ENCODE assay signal across 1 cellular context in the genomic region with DNA sequence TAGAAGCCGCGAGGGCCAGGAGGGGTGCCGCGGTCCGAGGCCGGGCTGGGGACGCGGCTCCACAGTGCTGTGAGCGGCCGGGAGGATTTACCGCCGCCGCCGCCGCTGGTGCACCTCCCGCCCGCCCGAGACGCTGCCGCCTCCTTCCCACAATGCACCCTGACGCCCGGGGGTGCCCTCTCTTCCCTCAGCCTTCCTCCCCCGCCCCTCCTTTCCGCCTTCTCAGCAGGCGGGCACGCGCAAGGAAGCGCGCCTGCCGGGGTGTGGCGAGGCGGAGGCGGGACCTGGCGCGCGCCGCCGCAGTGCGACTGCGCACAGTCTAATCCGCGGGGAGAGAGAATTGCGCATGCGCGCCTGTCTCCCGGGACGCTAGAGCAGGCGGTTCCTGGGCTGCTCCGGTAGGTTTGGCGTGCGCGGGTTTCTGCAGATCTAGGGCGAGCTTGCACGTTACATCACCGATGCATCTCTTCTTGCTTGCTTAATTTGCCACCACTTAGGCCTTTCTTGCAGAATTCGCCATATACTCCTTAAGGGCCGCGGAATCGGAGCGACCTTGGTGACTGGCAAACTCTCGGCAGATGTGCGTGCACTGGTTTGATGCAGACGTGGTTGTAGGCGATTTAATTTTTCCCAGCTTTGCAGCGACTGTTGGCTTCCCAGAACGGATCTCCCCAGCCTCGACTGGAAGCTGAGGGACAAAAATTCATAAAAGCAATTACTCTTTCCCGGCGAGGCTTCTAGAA.
TF ChIP-seq lines count a peak whose summit lies in the region.

GVQW3 (plus strand) TSS at position 347 of the 743 bp plus-strand sequence. CDS start 506 bp downstream, outside the sequence.
A gene with protein sequence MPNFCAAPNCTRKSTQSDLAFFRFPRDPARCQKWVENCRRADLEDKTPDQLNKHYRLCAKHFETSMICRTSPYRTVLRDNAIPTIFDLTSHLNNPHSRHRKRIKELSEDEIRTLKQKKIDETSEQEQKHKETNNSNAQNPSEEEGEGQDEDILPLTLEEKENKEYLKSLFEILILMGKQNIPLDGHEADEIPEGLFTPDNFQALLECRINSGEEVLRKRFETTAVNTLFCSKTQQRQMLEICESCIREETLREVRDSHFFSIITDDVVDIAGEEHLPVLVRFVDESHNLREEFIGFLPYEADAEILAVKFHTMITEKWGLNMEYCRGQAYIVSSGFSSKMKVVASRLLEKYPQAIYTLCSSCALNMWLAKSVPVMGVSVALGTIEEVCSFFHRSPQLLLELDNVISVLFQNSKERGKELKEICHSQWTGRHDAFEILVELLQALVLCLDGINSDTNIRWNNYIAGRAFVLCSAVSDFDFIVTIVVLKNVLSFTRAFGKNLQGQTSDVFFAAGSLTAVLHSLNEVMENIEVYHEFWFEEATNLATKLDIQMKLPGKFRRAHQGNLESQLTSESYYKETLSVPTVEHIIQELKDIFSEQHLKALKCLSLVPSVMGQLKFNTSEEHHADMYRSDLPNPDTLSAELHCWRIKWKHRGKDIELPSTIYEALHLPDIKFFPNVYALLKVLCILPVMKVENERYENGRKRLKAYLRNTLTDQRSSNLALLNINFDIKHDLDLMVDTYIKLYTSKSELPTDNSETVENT (minus strand): TSS at position 156 of the 743 bp plus-strand sequence. CDS start 296 bp downstream, outside the sequence.

TF ChIP-seq in HepG2, 621 proteins besides CTCF, POLR2A, EP300 and RAD21 (continued from another document and continues in another):
- TF ChIP-seq ZNF772 (CRISPR knock-in tag; IDR thresholded peaks at IDR 0.05): peak; percentile 64; the same call in 1 of the 2 replicates
- peak; percentile 72; the same call in 1 of the 2 replicates for TF ChIP-seq HOMEZ (CRISPR knock-in tag; IDR thresholded peaks at IDR 0.05; ENCODE audit: low read depth)
- TF ChIP-seq ZNF747 (CRISPR knock-in tag; IDR thresholded peaks at IDR 0.05; ENCODE audit: borderline replicate concordance): peak; percentile 59; the same call in 1 of the 2 replicates
- peak; percentile 58 for TF ChIP-seq U2AF1 (optimal IDR thresholded peaks at IDR 0.05; ENCODE audit: low read depth, low read length)
- peak; percentile 72; the same call in 1 of the 2 replicates for TF ChIP-seq KLF6 (CRISPR knock-in tag; IDR thresholded peaks at IDR 0.05)
- TF ChIP-seq ZBTB20 (CRISPR knock-in tag; IDR thresholded peaks at IDR 0.05; ENCODE audit: borderline replicate concordance, low read depth): peak; percentile 33; the same call in 1 of the 2 replicates
- peak; percentile 44; the same call in 1 of the 2 replicates for TF ChIP-seq ZSCAN31 (CRISPR knock-in tag; IDR thresholded peaks at IDR 0.05; ENCODE audit: low read depth)
- TF ChIP-seq GATAD1 (CRISPR knock-in tag; IDR thresholded peaks at IDR 0.05): peak; percentile 89
- TF ChIP-seq, protein P1, sequence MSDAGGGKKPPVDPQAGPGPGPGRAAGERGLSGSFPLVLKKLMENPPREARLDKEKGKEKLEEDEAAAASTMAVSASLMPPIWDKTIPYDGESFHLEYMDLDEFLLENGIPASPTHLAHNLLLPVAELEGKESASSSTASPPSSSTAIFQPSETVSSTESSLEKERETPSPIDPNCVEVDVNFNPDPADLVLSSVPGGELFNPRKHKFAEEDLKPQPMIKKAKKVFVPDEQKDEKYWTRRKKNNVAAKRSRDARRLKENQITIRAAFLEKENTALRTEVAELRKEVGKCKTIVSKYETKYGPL (CRISPR knock-in tag; IDR thresholded peaks at IDR 0.05): no peak
- peak; percentile 87 for TF ChIP-seq HNRNPLL (IDR thresholded peaks at IDR 0.05; ENCODE audit: low read depth, low read length, poor library complexity, severe bottlenecking)
- TF ChIP-seq ZNF674 (CRISPR knock-in tag; IDR thresholded peaks at IDR 0.05; ENCODE audit: low read depth): no peak
- TF ChIP-seq CREM (IDR thresholded peaks at IDR 0.05): peak; percentile 15; the same call in 1 of the 2 replicates
- no peak for TF ChIP-seq CREM (CRISPR knock-in tag; IDR thresholded peaks at IDR 0.05)
- peak; percentile 76; the same call in 1 of the 2 replicates for TF ChIP-seq PCBP1 (IDR thresholded peaks at IDR 0.05; ENCODE audit: borderline replicate concordance, low read depth, low read length)
- TF ChIP-seq HDAC1 (CRISPR knock-in tag; IDR thresholded peaks at IDR 0.05): peak; percentile 88
- no peak for TF ChIP-seq SIN3A (IDR thresholded peaks at IDR 0.05; ENCODE audit: borderline replicate concordance, low read depth, low read length)
- TF ChIP-seq TFAP4 (IDR thresholded peaks at IDR 0.05; ENCODE audit: borderline replicate concordance, low read depth): no peak
- 0 out of 2 replicates have a peak, but pooled peaks have one; percentile 68 for TF ChIP-seq ZNF136 (CRISPR knock-in tag; IDR thresholded peaks at IDR 0.05; ENCODE audit: low read depth)
- no peak for TF ChIP-seq NR2F1 (CRISPR knock-in tag; IDR thresholded peaks at IDR 0.05)
- TF ChIP-seq ASH2L (IDR thresholded peaks at IDR 0.05; ENCODE audit: insufficient read length, low read depth, low read length): peak; percentile 57
- TF ChIP-seq ZNF687 (CRISPR knock-in tag; IDR thresholded peaks at IDR 0.05): peak; percentile 88
- TF ChIP-seq ZNF652 (CRISPR knock-in tag; IDR thresholded peaks at IDR 0.05; ENCODE audit: borderline replicate concordance, low read depth): 0 out of 2 replicates have a peak, but pooled peaks have one; percentile 6
- peak; percentile 36; the same call in 1 of the 2 replicates for TF ChIP-seq ZKSCAN8 (CRISPR knock-in tag; IDR thresholded peaks at IDR 0.05; ENCODE audit: borderline replicate concordance)
- TF ChIP-seq ZNF205 (CRISPR knock-in tag; IDR thresholded peaks at IDR 0.05): peak; percentile 9; the same call in 1 of the 2 replicates
- TF ChIP-seq ZNF446 (CRISPR knock-in tag; IDR thresholded peaks at IDR 0.05): 0 out of 2 replicates have a peak, but pooled peaks have one; percentile 75
- TF ChIP-seq LCORL (IDR thresholded peaks at IDR 0.05): no peak
- peak; percentile 53 for TF ChIP-seq LCORL (CRISPR knock-in tag; IDR thresholded peaks at IDR 0.05)
- TF ChIP-seq DRAP1 (CRISPR knock-in tag; IDR thresholded peaks at IDR 0.05): peak; percentile 62; the same call in 1 of the 2 replicates
- peak; percentile 47; the same call in 1 of the 2 replicates for TF ChIP-seq KDM5B (CRISPR knock-in tag; IDR thresholded peaks at IDR 0.05; ENCODE audit: borderline replicate concordance)
- peak; percentile 55 for TF ChIP-seq ZNF598 (CRISPR knock-in tag; IDR thresholded peaks at IDR 0.05; ENCODE audit: borderline replicate concordance)
- peak; percentile 76; the same call in 1 of the 2 replicates for TF ChIP-seq ZNF292 (CRISPR knock-in tag; IDR thresholded peaks at IDR 0.05; ENCODE audit: borderline replicate concordance, low read depth)
- TF ChIP-seq NR2C2 (CRISPR knock-in tag; IDR thresholded peaks at IDR 0.05; ENCODE audit: borderline replicate concordance): peak; percentile 55; the same call in 1 of the 2 replicates
- peak; percentile 64; the same call in 1 of the 2 replicates for TF ChIP-seq ARNT2 (CRISPR knock-in tag; IDR thresholded peaks at IDR 0.05; ENCODE audit: low read depth)
- 0 out of 2 replicates have a peak, but pooled peaks have one; percentile 51 for TF ChIP-seq REL (CRISPR knock-in tag; conservative IDR thresholded peaks at IDR 0.05)
- TF ChIP-seq, protein P2, sequence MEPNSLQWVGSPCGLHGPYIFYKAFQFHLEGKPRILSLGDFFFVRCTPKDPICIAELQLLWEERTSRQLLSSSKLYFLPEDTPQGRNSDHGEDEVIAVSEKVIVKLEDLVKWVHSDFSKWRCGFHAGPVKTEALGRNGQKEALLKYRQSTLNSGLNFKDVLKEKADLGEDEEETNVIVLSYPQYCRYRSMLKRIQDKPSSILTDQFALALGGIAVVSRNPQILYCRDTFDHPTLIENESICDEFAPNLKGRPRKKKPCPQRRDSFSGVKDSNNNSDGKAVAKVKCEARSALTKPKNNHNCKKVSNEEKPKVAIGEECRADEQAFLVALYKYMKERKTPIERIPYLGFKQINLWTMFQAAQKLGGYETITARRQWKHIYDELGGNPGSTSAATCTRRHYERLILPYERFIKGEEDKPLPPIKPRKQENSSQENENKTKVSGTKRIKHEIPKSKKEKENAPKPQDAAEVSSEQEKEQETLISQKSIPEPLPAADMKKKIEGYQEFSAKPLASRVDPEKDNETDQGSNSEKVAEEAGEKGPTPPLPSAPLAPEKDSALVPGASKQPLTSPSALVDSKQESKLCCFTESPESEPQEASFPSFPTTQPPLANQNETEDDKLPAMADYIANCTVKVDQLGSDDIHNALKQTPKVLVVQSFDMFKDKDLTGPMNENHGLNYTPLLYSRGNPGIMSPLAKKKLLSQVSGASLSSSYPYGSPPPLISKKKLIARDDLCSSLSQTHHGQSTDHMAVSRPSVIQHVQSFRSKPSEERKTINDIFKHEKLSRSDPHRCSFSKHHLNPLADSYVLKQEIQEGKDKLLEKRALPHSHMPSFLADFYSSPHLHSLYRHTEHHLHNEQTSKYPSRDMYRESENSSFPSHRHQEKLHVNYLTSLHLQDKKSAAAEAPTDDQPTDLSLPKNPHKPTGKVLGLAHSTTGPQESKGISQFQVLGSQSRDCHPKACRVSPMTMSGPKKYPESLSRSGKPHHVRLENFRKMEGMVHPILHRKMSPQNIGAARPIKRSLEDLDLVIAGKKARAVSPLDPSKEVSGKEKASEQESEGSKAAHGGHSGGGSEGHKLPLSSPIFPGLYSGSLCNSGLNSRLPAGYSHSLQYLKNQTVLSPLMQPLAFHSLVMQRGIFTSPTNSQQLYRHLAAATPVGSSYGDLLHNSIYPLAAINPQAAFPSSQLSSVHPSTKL (CRISPR knock-in tag; IDR thresholded peaks at IDR 0.05): peak; percentile 50; the same call in 1 of the 2 replicates
- TF ChIP-seq ERF (CRISPR knock-in tag; IDR thresholded peaks at IDR 0.05): peak; percentile 79; the same call in 1 of the 2 replicates
- no peak for TF ChIP-seq ZBTB46 (CRISPR knock-in tag; IDR thresholded peaks at IDR 0.05; ENCODE audit: borderline replicate concordance)
- TF ChIP-seq REPIN1 (CRISPR knock-in tag; IDR thresholded peaks at IDR 0.05; ENCODE audit: borderline replicate concordance, low read depth): peak; percentile 76; the same call in 1 of the 2 replicates
- TF ChIP-seq ZNF44 (CRISPR knock-in tag; IDR thresholded peaks at IDR 0.05): 0 out of 2 replicates have a peak, but pooled peaks have one; percentile 61
- TF ChIP-seq, protein P3, sequence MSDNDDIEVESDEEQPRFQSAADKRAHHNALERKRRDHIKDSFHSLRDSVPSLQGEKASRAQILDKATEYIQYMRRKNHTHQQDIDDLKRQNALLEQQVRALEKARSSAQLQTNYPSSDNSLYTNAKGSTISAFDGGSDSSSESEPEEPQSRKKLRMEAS (IDR thresholded peaks at IDR 0.05): peak; percentile 75
